8 cellular contexts compared by ENCODE assay signal in genomic region chr10:27360581-27361172, GRCh38.
DNase-seq lines count a peak whose midpoint lies in the region; ATAC-seq and TF ChIP-seq lines count a peak whose summit lies in the region.

No MANE protein-coding gene starts in this region.

- no peak for TF ChIP-seq POLR2A in prostate gland (IDR thresholded peaks at IDR 0.05)
- TF ChIP-seq POLR2A in vagina (IDR thresholded peaks at IDR 0.05) = no peak

- H3K4me3 ChIP-seq in GM06990 (replicated peaks; ENCODE audit: low read depth, low read length) (no peak overlapping the region), H7 (ENCODE audit: insufficient read depth, low read depth, low read length) (no peak overlapping the region), MG63 (no peak overlapping the region), prostate gland (no peak overlapping the region), vagina (no peak overlapping the region)

- no peaks in the 10 kb centered on the region for H3K4me1 ChIP-seq in prostate gland (replicated peaks)
- H3K4me1 ChIP-seq in vagina = no peaks in the 10 kb centered on the region

- CTCF ChIA-PET in activated naive CD4-positive, alpha-beta T cell treated with anti-CD3 and anti-CD28 coated beads, Interleukin-2, amount 10 ng/mL, durations not matched to agents 7 days and 5 days (lab: Charles Lee) = interaction anchor here (0.7 to 1.8 kb wide), 10 partner anchors 8 to 1019 kb away, joined by 3 to 6 read pairs (median 4); no protein-coding TSS in a partner anchor

- H3K27ac ChIP-seq in prostate gland = no peak overlapping the region
- H3K27ac ChIP-seq in vagina = no peak overlapping the region

- no peak overlapping the region for H3K4me3 Mint-ChIP-seq in activated naive CD4-positive, alpha-beta T cell treated with anti-CD3 and anti-CD28 coated beads, Interleukin-2, amount 10 ng/mL, durations not matched to agents 7 days and 5 days

- no peaks in the 10 kb centered on the region for H3K4me1 Mint-ChIP-seq in activated naive CD4-positive, alpha-beta T cell treated with anti-CD3 and anti-CD28 coated beads, Interleukin-2, amount 10 ng/mL, durations not matched to agents 7 days and 5 days

- H3K27me3 ChIP-seq in GM06990 (replicated peaks; ENCODE audit: control insufficient read depth, insufficient read depth, low read length) (no peaks in the 10 kb centered on the region), H7 (ENCODE audit: control insufficient read depth, insufficient read depth, low read length) (no peaks in the 10 kb centered on the region), MG63 (no peaks in the 10 kb centered on the region), prostate gland (replicated peaks; ENCODE audit: insufficient read depth) (no peaks in the 10 kb centered on the region), vagina (no peaks in the 10 kb centered on the region)

- H3K9me3 ChIP-seq in MG63 = no peaks in the 10 kb centered on the region
- H3K9me3 ChIP-seq in prostate gland = no peaks in the 10 kb centered on the region
- no peaks in the 10 kb centered on the region for H3K9me3 ChIP-seq in vagina

- intact Hi-C loops in Right ventricle myocardium inferior (cut with DNase I) (no loop called here), prostate gland (cut with DNase I) (loop anchor here (5.0 kb wide), 1 partner anchor 138 kb away; no protein-coding TSS in a partner anchor), vagina (cut with DNase I) (loop anchor here (10.0 kb wide), 1 partner anchor 146 kb away; no protein-coding TSS in a partner anchor)

- H3K27ac Mint-ChIP-seq in activated naive CD4-positive, alpha-beta T cell treated with anti-CD3 and anti-CD28 coated beads, Interleukin-2, amount 10 ng/mL, durations not matched to agents 7 days and 5 days = no peak overlapping the region

- no peaks in the 10 kb centered on the region for H3K9me3 Mint-ChIP-seq in activated naive CD4-positive, alpha-beta T cell treated with anti-CD3 and anti-CD28 coated beads, Interleukin-2, amount 10 ng/mL, durations not matched to agents 7 days and 5 days

- H3K36me3 Mint-ChIP-seq in activated naive CD4-positive, alpha-beta T cell treated with anti-CD3 and anti-CD28 coated beads, Interleukin-2, amount 10 ng/mL, durations not matched to agents 7 days and 5 days = no peaks in the 10 kb centered on the region

- TF ChIP-seq CTCF in GM06990 (IDR thresholded peaks at IDR 0.05; ENCODE audit: insufficient read depth, low read length, poor library complexity, severe bottlenecking) (peak; percentile 91), prostate gland (IDR thresholded peaks at IDR 0.05) (peak; percentile 20 to 67 (median 62)), vagina (IDR thresholded peaks at IDR 0.05) (peak in 2 of 3 experiments; percentile 22 to 45)

- peak; percentile 60 for ATAC-seq in Right ventricle myocardium inferior

- DNase-seq in GM06990 (ENCODE audit: extremely low read depth, insufficient read length) (peak; percentile 39), H7 (peak; percentile 65), MG63 (peak; percentile 51), SK-N-DZ (ENCODE audit: low spot score) (peak; percentile 68), Right ventricle myocardium inferior (ENCODE audit: missing footprints) (peak; percentile 80), prostate gland (ENCODE audit: low spot score) (peak; percentile 69), vagina (ENCODE audit: extremely low spot score in 2 of 2) (no peak)
- peak; percentile 87 for DNase-seq in activated naive CD4-positive, alpha-beta T cell treated with anti-CD3 and anti-CD28 coated beads, Interleukin-2, amount 10 ng/mL, durations not matched to agents 7 days and 5 days

- H3K36me3 ChIP-seq in GM06990 (ENCODE audit: control insufficient read depth, insufficient read depth, low read length) = no peaks in the 10 kb centered on the region
- H3K36me3 ChIP-seq in H7 (replicated peaks; ENCODE audit: control insufficient read depth, insufficient read depth, low read length) = no peaks in the 10 kb centered on the region
- H3K36me3 ChIP-seq in MG63 = no peaks in the 10 kb centered on the region
- no peaks in the 10 kb centered on the region for H3K36me3 ChIP-seq in prostate gland
- no peaks in the 10 kb centered on the region for H3K36me3 ChIP-seq in vagina

- WGBS in prostate gland = 15% methylated on average over 3 of the region's 3 CpGs

- peaks cover 2% of the 10 kb centered on the region for H3K27me3 Mint-ChIP-seq in activated naive CD4-positive, alpha-beta T cell treated with anti-CD3 and anti-CD28 coated beads, Interleukin-2, amount 10 ng/mL, durations not matched to agents 7 days and 5 days

Comparison
In these comparisons a context has a peak if more than half of its experiments do, and no peak if none do; other contexts are left out.
1. DNase-seq: peak in GM06990 (single experiment), H7 (single experiment), MG63 (single experiment), SK-N-DZ (single experiment), activated naive CD4-positive, alpha-beta T cell treated with anti-CD3 and anti-CD28 coated beads, Interleukin-2, amount 10 ng/mL, durations not matched to agents 7 days and 5 days (single experiment), Right ventricle myocardium inferior (single experiment) and prostate gland (single experiment); none in vagina (0 of 2).
2. CTCF ChIP-seq: peak in every context shown above with its lines; median percentile 91 in GM06990; 62 in prostate gland; 34 in vagina.